8 cellular contexts compared by ENCODE assay signal in genomic region chr3:52153389-52154096, GRCh38. TPM values are rescaled to one million over a fixed set of nuclear protein-coding genes. Genes with fewer than 3 reads are reported as not detected.
DNase-seq lines count a peak whose midpoint lies in the region; ATAC-seq, FAIRE-seq and TF ChIP-seq lines count a peak whose summit lies in the region.

No MANE protein-coding gene starts in this region.

- H3K4me1 ChIP-seq in kidney (ENCODE audit: control insufficient read depth in 1 of 2, insufficient read depth in 1 of 2, low read depth in 1 of 2, low read length in 2 of 2) (peaks cover 0 to 8% of the 10 kb centered on the region in 2 donors), suprapubic skin (peaks cover 19% of the 10 kb centered on the region)

- FAIRE-seq in kidney (lab: Jason Lieb, UNC) = no peak

- H3K27me3 ChIP-seq in suprapubic skin = no peaks in the 10 kb centered on the region

- no peaks in the 10 kb centered on the region for H3K36me3 ChIP-seq in kidney (ENCODE audit: control insufficient read depth in 1 of 2, insufficient read depth in 2 of 2, low read length in 2 of 2)
- H3K36me3 ChIP-seq in suprapubic skin = no peaks in the 10 kb centered on the region

- TF ChIP-seq CTCF in kidney (IDR thresholded peaks at IDR 0.05; ENCODE audit: borderline replicate concordance, extremely low read depth, insufficient read depth) (no peak), suprapubic skin (IDR thresholded peaks at IDR 0.05) (no peak)

- WGBS in suprapubic skin = 31% methylated on average over 10 of the region's 18 CpGs

- H3K9ac ChIP-seq in kidney (ENCODE audit: low read length in 2 of 2) = peak overlapping the region; percentile 25 to 56

- H3K4me3 ChIP-seq in kidney (ENCODE audit: low read length in 2 of 2) = peak overlapping the region; percentile 60 to 76
- peak overlapping the region; percentile 65 for H3K4me3 ChIP-seq in suprapubic skin

- H3K9me3 ChIP-seq in kidney (ENCODE audit: control insufficient read depth in 1 of 2, low read length in 2 of 2) (no peaks in the 10 kb centered on the region), suprapubic skin (no peaks in the 10 kb centered on the region)

- TF ChIP-seq EP300 in suprapubic skin (IDR thresholded peaks at IDR 0.05) = no peak

- no peak for ATAC-seq in activated CD4-positive, CD25-positive, alpha-beta regulatory T cell treated with anti-CD3 and anti-CD28 coated beads, Interleukin-2, amount 50 U/mL, for 24 hours
- peak; percentile 19 for ATAC-seq in HG02970 (IDR thresholded peaks at IDR 0.05; ENCODE audit: low FRiP score, unreplicated experiment)

- TF ChIP-seq POLR2A in suprapubic skin (IDR thresholded peaks at IDR 0.05) = no peak

- intact Hi-C loops in kidney (cut with DNase I) = no loop called here

- DNase-seq in activated CD4-positive, CD25-positive, alpha-beta regulatory T cell treated with anti-CD3 and anti-CD28 coated beads, Interleukin-2, amount 50 U/mL, for 72 hours = peak; percentile 40
- DNase-seq in NCI-H510A treated with DMSO at 0.1 percent for 48 hours (lab: John Stamatoyannopoulos, UW) (peak; percentile 76), astrocyte of the hippocampus (ENCODE audit: low read depth, low spot score) (peak; percentile 41), kidney (no peak), suprapubic skin (ENCODE audit: low spot score in 2 of 2) (peak in 1 of 2 donors; percentile 68), NCI-H1048 (lab: John Stamatoyannopoulos, UW) (no peak)

- peak overlapping the region in 1 of 2 donors; percentile 89 for H3K27ac ChIP-seq in kidney (ENCODE audit: low read depth in 2 of 2, low read length in 2 of 2)
- H3K27ac ChIP-seq in suprapubic skin = peak overlapping the region; percentile 82

RNA-seq across cellular contexts. Expression of gene POC1A, which starts 0.7 kb away (rescaled TPM):
- total RNA-seq in kidney (2.2 TPM), suprapubic skin (1 to 10 TPM; 1.1 to 4.8 (median 1.6) TPM)
- polyA plus RNA-seq in kidney (ENCODE audit: insufficient read depth, low read depth, low replicate concordance) = 2.5 TPM

RNA-seq across cellular contexts. Expression of gene ALAS1, which starts 44.4 kb away (rescaled TPM):
- total RNA-seq in kidney (42.8 TPM), suprapubic skin (10 to 100 TPM; 28.8 to 54.4 (median 31.9) TPM)
- polyA plus RNA-seq in kidney (ENCODE audit: insufficient read depth, low read depth, low replicate concordance) = 77.2 TPM

Comparison
In these comparisons a context has a peak if more than half of its experiments do, and no peak if none do; other contexts are left out.
1. DNase-seq: peak in activated CD4-positive, CD25-positive, alpha-beta regulatory T cell treated with anti-CD3 and anti-CD28 coated beads, Interleukin-2, amount 50 U/mL, for 72 hours (single experiment), NCI-H510A treated with DMSO at 0.1 percent for 48 hours (single experiment) and astrocyte of the hippocampus (single experiment); none in kidney (single experiment) and NCI-H1048 (single experiment).